Comparison of ENCODE assay signal across 14 cellular contexts in the genomic region with DNA sequence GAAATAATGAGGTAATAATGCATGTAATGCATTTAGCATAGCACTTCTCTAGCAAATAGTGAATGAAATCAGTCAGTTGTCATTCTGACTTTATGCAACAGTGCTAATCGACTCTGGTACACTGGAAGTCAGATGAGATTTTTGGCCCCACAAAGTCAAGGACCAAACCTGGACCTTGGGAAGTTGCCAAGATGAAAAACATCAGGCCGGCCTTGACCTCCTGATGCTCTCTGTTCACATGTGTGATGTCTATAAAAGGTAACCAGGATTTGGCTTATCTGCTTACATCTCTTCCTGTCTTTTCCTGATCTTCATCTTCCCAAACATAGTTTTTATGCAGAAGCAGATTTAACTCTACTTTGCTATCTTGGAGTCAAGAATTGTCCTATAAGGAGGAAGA. TPM values are rescaled to one million over a fixed set of nuclear protein-coding genes. Genes with fewer than 3 reads are reported as not detected.
A peak's percentile ranks its signal among the peaks of the same experiment; 100 is the strongest.
DNase-seq lines count a peak whose midpoint lies in the region; ATAC-seq and TF ChIP-seq lines count a peak whose summit lies in the region.
"Had no signal": no experiment of that assay in that cellular context is flagged by ENCODE, and none has a peak within 500 bp of the region (broad histone marks: within the 10 kb centered on the region; RNA-seq: fewer than 3 reads in every experiment).

No MANE protein-coding gene starts in this region.

- peak overlapping the region; percentile 96 for H3K4me2 ChIP-seq in BLaER1

- H3K27me3 Mint-ChIP-seq in IgD-negative memory B cell: no peaks in the 10 kb centered on the region
- H3K27me3 Mint-ChIP-seq in brain: peaks cover 12% of the 10 kb centered on the region
- peaks cover 14% of the 10 kb centered on the region for H3K27me3 Mint-ChIP-seq in neural crest cell (ENCODE audit: low read depth)
- H3K27me3 Mint-ChIP-seq in glutamatergic neuron (ENCODE audit: unreplicated experiment): peaks cover 3% of the 10 kb centered on the region

- DNase-seq in neural crest cell (ENCODE audit: low read depth, low spot score) (no peak), glutamatergic neuron (no peak), COLO668 (lab: John Stamatoyannopoulos, UW; ENCODE audit: unreplicated experiment) (no peak), T-helper 9 cell (no peak)
- DNase-seq: COR-L47; NCI-H226; stimulated activated naive CD4-positive, alpha-beta T cell; WERI-Rb-1 had no signal

- no peak for TF ChIP-seq CTCF in brain (conservative IDR thresholded peaks at IDR 0.05)
- TF ChIP-seq CTCF in neural crest cell (conservative IDR thresholded peaks at IDR 0.05): no peak
- no peak for TF ChIP-seq CTCF in glutamatergic neuron (IDR thresholded peaks at IDR 0.05; ENCODE audit: partially characterized antibody, unreplicated experiment)

- no peak for ATAC-seq in GM19328 (IDR thresholded peaks at IDR 0.05; ENCODE audit: unreplicated experiment)
- ATAC-seq: HCT116 had no signal

- no peak overlapping the region for H3K9ac ChIP-seq in BLaER1

- H3K4me3 Mint-ChIP-seq in IgD-negative memory B cell (peak overlapping the region; percentile 74 to 97 (median 86)), brain (peak overlapping the region in 3 of 5 experiments; percentile 36 to 83 (median 61)), neural crest cell (peak overlapping the region; percentile 51), glutamatergic neuron (ENCODE audit: unreplicated experiment) (no peak overlapping the region)

- no peaks in the 10 kb centered on the region for H3K36me3 ChIP-seq in BLaER1
- H3K36me3 ChIP-seq: WERI-Rb-1 had no signal

- H3K4me1 Mint-ChIP-seq in IgD-negative memory B cell (peaks cover 23 to 50% (median 47%) of the 10 kb centered on the region in 3 donors), brain (peaks cover 20% of the 10 kb centered on the region), neural crest cell (peaks cover 9% of the 10 kb centered on the region), glutamatergic neuron (ENCODE audit: low read depth, unreplicated experiment) (peaks cover 3% of the 10 kb centered on the region)

- H3K9me3 ChIP-seq in BLaER1: 0 out of 2 replicates have a peak, but pooled peaks cover 2% of the 10 kb centered on the region

- H3K9me3 Mint-ChIP-seq in IgD-negative memory B cell: no peaks in the 10 kb centered on the region
- peaks cover 0 to 7% (median 6%) of the 10 kb centered on the region in 5 experiments for H3K9me3 Mint-ChIP-seq in brain
- no peaks in the 10 kb centered on the region for H3K9me3 Mint-ChIP-seq in neural crest cell
- H3K9me3 Mint-ChIP-seq in glutamatergic neuron (ENCODE audit: unreplicated experiment): peaks cover 3% of the 10 kb centered on the region

- H3K27ac Mint-ChIP-seq in IgD-negative memory B cell: peak overlapping the region; percentile 96 to 98 (median 98)
- peak overlapping the region in 3 of 5 experiments; percentile 0 to 76 (median 44) for H3K27ac Mint-ChIP-seq in brain
- H3K27ac Mint-ChIP-seq in neural crest cell (ENCODE audit: unreplicated experiment): no peak overlapping the region
- no peak overlapping the region for H3K27ac Mint-ChIP-seq in glutamatergic neuron (ENCODE audit: unreplicated experiment)

- H3K4me1 ChIP-seq in BLaER1: peaks cover 63% of the 10 kb centered on the region

- peaks cover 7% of the 10 kb centered on the region for H3K36me3 Mint-ChIP-seq in IgD-negative memory B cell
- H3K36me3 Mint-ChIP-seq in brain: no peaks in the 10 kb centered on the region
- no peaks in the 10 kb centered on the region for H3K36me3 Mint-ChIP-seq in neural crest cell (ENCODE audit: low read depth)
- H3K36me3 Mint-ChIP-seq in glutamatergic neuron (ENCODE audit: unreplicated experiment): no peaks in the 10 kb centered on the region

- H3K27me3 ChIP-seq in BLaER1: no peaks in the 10 kb centered on the region
- H3K27me3 ChIP-seq: hepatocyte had no signal

- peak overlapping the region; percentile 99 for H3K27ac ChIP-seq in BLaER1
- H3K27ac ChIP-seq: hepatocyte, WERI-Rb-1 had no signal

- H3K4me3 ChIP-seq in BLaER1: peak overlapping the region; percentile 82; the same call in 1 of the 2 replicates
- H3K4me3 ChIP-seq: hepatocyte had no signal

- no peaks in the 10 kb centered on the region for H4K20me1 ChIP-seq in BLaER1

RNA-seq across cellular contexts. Expression of a gene that starts 39.5 kb away (rescaled TPM):
- polyA plus RNA-seq in IgD-negative memory B cell (1.9 TPM), brain (ENCODE audit: insufficient read depth, low read depth, low replicate concordance) (2.4 TPM)
- total RNA-seq in neural crest cell (5.6 and 6.4 TPM in 2 replicates), glutamatergic neuron (ENCODE audit: unreplicated experiment) (0.81 TPM)

Comparison
In these comparisons a context has a peak if more than half of its experiments do, and no peak if none do; other contexts are left out.
1. H3K27ac Mint-ChIP-seq: peak in IgD-negative memory B cell (3 of 3) and brain (3 of 5); none in neural crest cell (single experiment) and glutamatergic neuron (single experiment).